14 cellular contexts compared by ENCODE assay signal in genomic region chr1:216914974-216915373, GRCh38.
DNase-seq lines count a peak whose midpoint lies in the region; FAIRE-seq and TF ChIP-seq lines count a peak whose summit lies in the region.
"Had no signal": no experiment of that assay in that cellular context is flagged by ENCODE, and none has a peak within 500 bp of the region (broad histone marks: within the 10 kb centered on the region; RNA-seq: fewer than 3 reads in every experiment).

No MANE protein-coding gene starts in this region.

- no peaks in the 10 kb centered on the region for H3K9me3 ChIP-seq in A673 (ENCODE audit: low read depth, low read length, poor library complexity, severe bottlenecking)
- H3K9me3 ChIP-seq: BLaER1 had no signal

- CTCF ChIA-PET in A673 (lab: Charles Lee) = no interaction called here

- H3K27me3 ChIP-seq in bronchial epithelial cell (ENCODE audit: control insufficient read depth, insufficient read depth, low read length) (no peaks in the 10 kb centered on the region), A673 (replicated peaks; ENCODE audit: insufficient read depth, low read depth, low read length, poor library complexity) (no peaks in the 10 kb centered on the region)
- H3K27me3 ChIP-seq: BLaER1 had no signal

- TF ChIP-seq CTCF in bronchial epithelial cell (IDR thresholded peaks at IDR 0.05; ENCODE audit: insufficient read depth, low read length, severe bottlenecking) (no peak), A673 (conservative IDR thresholded peaks at IDR 0.05; ENCODE audit: low read depth, low read length) (no peak)

- DNase-seq in HCEC 1CT (peak; percentile 27), NCI-H226 (peak; percentile 25), bronchial epithelial cell (ENCODE audit: low read depth) (peak; percentile 20), renal cortical epithelial cell (ENCODE audit: low read depth) (peak; percentile 71), A673 (ENCODE audit: low spot score) (no peak), T1000 (lab: John Stamatoyannopoulos, UW) (no peak), NCI-H1694 treated with DMSO at 0.1 percent for 48 hours (lab: John Stamatoyannopoulos, UW) (no peak)
- DNase-seq: GF-D8, GOT3, NCI-H1092 treated with DMSO at 0.1 percent for 48 hours, NCI-H2029, NCI-H524 treated with DMSO at 0.1 percent for 48 hours had no signal

- H3K27ac ChIP-seq in A673 (ENCODE audit: low read depth, low read length, poor library complexity, severe bottlenecking) = no peak overlapping the region
- H3K27ac ChIP-seq: BLaER1 had no signal

- BruUV-seq in A673 (replicated peaks; lab: Mats Ljungman, UMichigan) = no TSS peak

- H3K36me3 ChIP-seq in bronchial epithelial cell (ENCODE audit: control insufficient read depth, insufficient read depth, low read length) (no peaks in the 10 kb centered on the region), A673 (ENCODE audit: insufficient read depth, low read length, poor library complexity, severe bottlenecking) (no peaks in the 10 kb centered on the region)
- H3K36me3 ChIP-seq: BLaER1 had no signal

- H3K4me3 ChIP-seq in bronchial epithelial cell (ENCODE audit: low read depth, low read length) = no peak overlapping the region
- H3K4me3 ChIP-seq in A673 (ENCODE audit: low read depth, low read length, poor library complexity, severe bottlenecking) = no peak overlapping the region
- H3K4me3 ChIP-seq: BLaER1 had no signal

- intact Hi-C loops in A673 (cut with micrococcal nuclease; ENCODE audit: unreplicated experiment) = no loop called here

- POLR2A ChIA-PET in A673 (lab: Charles Lee; ENCODE audit: low non-redundant PET) = no interaction called here

- no peak for FAIRE-seq in bronchial epithelial cell (lab: Jason Lieb, UNC)
- FAIRE-seq: GM19239 had no signal

- H3K4me1 ChIP-seq in A673 (ENCODE audit: insufficient read depth, low read length, poor library complexity, severe bottlenecking) = no peaks in the 10 kb centered on the region

Comparison
In these comparisons a context has a peak if more than half of its experiments do, and no peak if none do; other contexts are left out.
1. DNase-seq: peak in HCEC 1CT (single experiment), NCI-H226 (single experiment), bronchial epithelial cell (single experiment) and renal cortical epithelial cell (single experiment); none in A673 (single experiment), T1000 (single experiment) and NCI-H1694 treated with DMSO at 0.1 percent for 48 hours (single experiment).